19 cellular contexts compared by ENCODE assay signal in the genomic region with DNA sequence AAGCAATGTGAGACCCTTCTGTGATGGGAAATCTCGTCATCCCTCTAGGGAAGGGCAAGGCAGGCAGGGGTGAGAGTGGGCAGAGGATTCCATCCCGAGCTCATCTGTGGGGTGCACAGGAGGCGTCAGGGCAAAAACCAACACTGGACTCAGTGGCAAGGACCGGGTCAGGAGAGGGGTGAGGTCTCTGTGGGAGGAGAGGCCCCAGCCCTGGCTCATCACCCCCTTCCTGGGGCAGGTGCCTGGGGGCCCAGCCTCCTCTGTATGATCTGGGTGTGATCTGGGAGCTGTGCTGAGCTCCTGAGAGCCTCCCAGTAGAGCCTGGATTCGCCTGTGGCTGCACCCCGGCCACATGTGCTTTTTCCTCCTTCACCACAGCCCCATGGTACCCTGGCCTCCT. TPM values are rescaled to one million over a fixed set of nuclear protein-coding genes. Genes with fewer than 3 reads are reported as not detected.
DNase-seq lines count a peak whose midpoint lies in the region; ATAC-seq, FAIRE-seq and TF ChIP-seq lines count a peak whose summit lies in the region.
"Had no signal": no experiment of that assay in that cellular context is flagged by ENCODE, and none has a peak within 500 bp of the region (broad histone marks: within the 10 kb centered on the region; RNA-seq: fewer than 3 reads in every experiment).

No MANE protein-coding gene starts in this region.

- H3K79me2 ChIP-seq in H1 (ENCODE audit: control insufficient read depth in 1 of 2, insufficient read depth in 2 of 2, low read length in 2 of 2): no peaks in the 10 kb centered on the region
- no peaks in the 10 kb centered on the region for H3K79me2 ChIP-seq in neural progenitor cell (ENCODE audit: low read depth)

- H3K4me3 Mint-ChIP-seq in stimulated activated naive CD8-positive, alpha-beta T cell treated with anti-CD3 and anti-CD28 coated beads, Interleukin-15, amount 100 ng/mL, for 72 hours: no peak overlapping the region
- H3K4me3 Mint-ChIP-seq in neural progenitor cell: no peak overlapping the region

- H4K5ac ChIP-seq in H1 (ENCODE audit: insufficient read length, low read depth, low read length): no peak overlapping the region

- H4K20me1 ChIP-seq in H1 (replicated peaks in 1 of 2; ENCODE audit: control insufficient read depth in 1 of 2, insufficient read depth in 2 of 2, low read length in 2 of 2) (no peaks in the 10 kb centered on the region), neural progenitor cell (ENCODE audit: low read depth) (no peaks in the 10 kb centered on the region)

- H3K9me3 ChIP-seq in H1 (ENCODE audit: insufficient read depth in 2 of 2, low read depth in 1 of 2, low read length in 1 of 2) (no peaks in the 10 kb centered on the region), neural progenitor cell (ENCODE audit: low read depth) (no peaks in the 10 kb centered on the region), upper lobe of left lung (no peaks in the 10 kb centered on the region)

- H3K27me3 ChIP-seq in H1 (replicated peaks in 1 of 4; ENCODE audit: control insufficient read depth in 3 of 4, extremely low read depth in 1 of 4, insufficient read depth in 3 of 4, low read length in 3 of 4) (no peaks in the 10 kb centered on the region; a peak in 1 of 7 replicates), neural progenitor cell (no peaks in the 10 kb centered on the region), upper lobe of left lung (no peaks in the 10 kb centered on the region)

- H3K36me3 ChIP-seq in H1 (ENCODE audit: control insufficient read depth in 2 of 4, insufficient read depth in 4 of 4, low read length in 3 of 4): no peaks in the 10 kb centered on the region
- H3K36me3 ChIP-seq in neural progenitor cell: no peaks in the 10 kb centered on the region
- no peaks in the 10 kb centered on the region for H3K36me3 ChIP-seq in upper lobe of left lung

- H3K4ac ChIP-seq in H1 (replicated peaks; ENCODE audit: insufficient read length, low read depth, low read length): no peak overlapping the region

- H3K4me3 ChIP-seq in H1 (ENCODE audit: extremely low read depth in 1 of 4, insufficient read depth in 2 of 4, low read depth in 3 of 4, low read length in 4 of 4) (no peak overlapping the region), neural progenitor cell (no peak overlapping the region), upper lobe of left lung (no peak overlapping the region)
- H3K4me3 ChIP-seq: K562 had no signal

- H3K56ac ChIP-seq in H1 (replicated peaks; ENCODE audit: insufficient read length, low read depth, low read length): no peak overlapping the region

- no peak for TF ChIP-seq POLR2A in H1 (IDR thresholded peaks at IDR 0.05; ENCODE audit: control extremely low read depth in 1 of 2, low read depth in 2 of 2, low read length in 2 of 2)
- TF ChIP-seq POLR2A in upper lobe of left lung (IDR thresholded peaks at IDR 0.05): no peak

- H4K8ac ChIP-seq in H1 (ENCODE audit: extremely low read depth, insufficient read depth, low read length): no peak overlapping the region; the same call in 1 of the 2 replicates

- H3K18ac ChIP-seq in H1 (ENCODE audit: extremely low read depth, low read length): peak overlapping the region; percentile 72; the same call in 1 of the 2 replicates

- POLR2A ChIA-PET in H1 (lab: Charles Lee; ENCODE audit: partially characterized antibody): interaction anchor here (0.6 kb wide), 1 partner anchor 61 kb away, joined by 3 read pairs; no protein-coding TSS in a partner anchor

- H3K36me3 Mint-ChIP-seq in neural progenitor cell: no peaks in the 10 kb centered on the region
- H3K36me3 Mint-ChIP-seq: CD4-positive, alpha-beta memory T cell had no signal

- H2BK15ac ChIP-seq in H1 (ENCODE audit: low read length): peak overlapping the region; percentile 46; the same call in 1 of the 2 replicates

- H2AK5ac ChIP-seq in H1 (ENCODE audit: low read depth, low read length): no peak overlapping the region

- DNase-seq in stimulated activated naive CD8-positive, alpha-beta T cell treated with anti-CD3 and anti-CD28 coated beads, Interleukin-15, amount 100 ng/mL, for 72 hours: no peak
- DNase-seq in stimulated activated naive CD8-positive, alpha-beta T cell treated with anti-CD3 and anti-CD28 coated beads, Interleukin-15, Interleukin-2, amounts not matched to agents 100 U/mL and 50 U/mL, for 24 hours: no peak
- no peak for DNase-seq in H1 (ENCODE audit: low read depth in 1 of 2, low spot score in 2 of 2)
- DNase-seq in neural progenitor cell (ENCODE audit: low spot score): no peak
- peak; percentile 23 for DNase-seq in ureter (ENCODE audit: low spot score)
- DNase-seq in upper lobe of left lung: no peak
- DNase-seq: CD4-positive, alpha-beta memory T cell; DMS153; DMS79 treated with DMSO at 0.1 percent for 48 hours; EL; GOT3; HCEC 1CT had no signal

- no peaks in the 10 kb centered on the region for H3K27me3 Mint-ChIP-seq in stimulated activated naive CD8-positive, alpha-beta T cell treated with anti-CD3 and anti-CD28 coated beads, Interleukin-15, amount 100 ng/mL, for 72 hours
- H3K27me3 Mint-ChIP-seq in neural progenitor cell (ENCODE audit: insufficient read depth, low read depth): peaks cover 3% of the 10 kb centered on the region

- TF ChIP-seq RAD21 in H1 (IDR thresholded peaks at IDR 0.05 in 1 of 2, conservative IDR thresholded peaks at IDR 0.05 in 1 of 2; ENCODE audit: low read depth in 2 of 2, low read length in 2 of 2): no peak

- H3K23ac ChIP-seq in H1 (ENCODE audit: insufficient read length): no peak overlapping the region

- no peak overlapping the region for H3K27ac Mint-ChIP-seq in stimulated activated naive CD8-positive, alpha-beta T cell treated with anti-CD3 and anti-CD28 coated beads, Interleukin-15, amount 100 ng/mL, for 72 hours
- no peak overlapping the region for H3K27ac Mint-ChIP-seq in neural progenitor cell
- H3K27ac Mint-ChIP-seq: CD4-positive, alpha-beta memory T cell had no signal

- H3K9ac ChIP-seq in H1 (replicated peaks in 1 of 4; ENCODE audit: extremely low read depth in 1 of 4, low read depth in 3 of 4, low read length in 3 of 4) (no peak overlapping the region), neural progenitor cell (no peak overlapping the region)

- H3K14ac ChIP-seq in H1 (ENCODE audit: insufficient read length): no peak overlapping the region

- no peak overlapping the region for H3K4me2 ChIP-seq in H1 (ENCODE audit: insufficient read depth in 1 of 2, low read depth in 2 of 2, low read length in 2 of 2)
- no peak overlapping the region for H3K4me2 ChIP-seq in neural progenitor cell

- no peak overlapping the region for H4K91ac ChIP-seq in H1 (replicated peaks; ENCODE audit: insufficient read length, low read length)

- H2BK12ac ChIP-seq in H1 (ENCODE audit: low read depth, low read length): peak overlapping the region; percentile 35; the same call in 1 of the 2 replicates

- TF ChIP-seq EP300 in H1 (IDR thresholded peaks at IDR 0.05; ENCODE audit: borderline replicate concordance in 1 of 2, low read depth in 2 of 2, low read length in 2 of 2): no peak
- TF ChIP-seq EP300 in upper lobe of left lung (IDR thresholded peaks at IDR 0.05): no peak

- H3K4me1 Mint-ChIP-seq in stimulated activated naive CD8-positive, alpha-beta T cell treated with anti-CD3 and anti-CD28 coated beads, Interleukin-15, amount 100 ng/mL, for 72 hours: no peaks in the 10 kb centered on the region
- H3K4me1 Mint-ChIP-seq in neural progenitor cell: peaks cover 7% of the 10 kb centered on the region
- H3K4me1 Mint-ChIP-seq: CD4-positive, alpha-beta memory T cell had no signal

- H3F3A ChIP-seq in neural progenitor cell (ENCODE audit: low read depth): no peaks in the 10 kb centered on the region

- no peaks in the 10 kb centered on the region for H3K9me3 Mint-ChIP-seq in stimulated activated naive CD8-positive, alpha-beta T cell treated with anti-CD3 and anti-CD28 coated beads, Interleukin-15, amount 100 ng/mL, for 72 hours
- H3K9me3 Mint-ChIP-seq in neural progenitor cell: no peaks in the 10 kb centered on the region

- CTCF ChIA-PET in H1 (lab: Charles Lee; ENCODE audit: partially characterized antibody): interaction anchor here (0.6 to 4.1 kb wide), 30 partner anchors 9 to 770 kb away, joined by 3 to 30 read pairs (median 4); partner anchors contain the start of gene CTSL

- H3K23me2 ChIP-seq in H1 (ENCODE audit: low read depth, low read length): no peaks in the 10 kb centered on the region

- WGBS in H1 (ENCODE audit: extremely low coverage in 1 of 2, insufficient coverage in 1 of 2, insufficient read length in 1 of 2, insufficient replicate concordance in 2 of 2, low coverage in 1 of 2, low lambda C conversion rate in 2 of 2, missing lambda C conversion rate in 1 of 2), 2 experiments: 89% methylated on average over 6 of the region's 6 CpGs; no CpG with 5 or more reads in 1 of the 2 experiments
- 90 to 91% methylated on average over 6 of the region's 6 CpGs for WGBS in upper lobe of left lung, 2 donors

- H3K79me1 ChIP-seq in H1 (ENCODE audit: low read depth, low read length): no peaks in the 10 kb centered on the region

- no peak overlapping the region for H2BK120ac ChIP-seq in H1 (replicated peaks; ENCODE audit: low read depth, low read length)

- no peak for FAIRE-seq in H1 (lab: Jason Lieb, UNC)
- FAIRE-seq: G401.6, GM12891, GM19239, K562 had no signal

- H2AFZ ChIP-seq in H1 (ENCODE audit: low read length) (no peak overlapping the region), neural progenitor cell (replicated peaks) (peak overlapping the region; percentile 34)

- TF ChIP-seq CTCF in H1 (IDR thresholded peaks at IDR 0.05; ENCODE audit: control extremely low read depth in 1 of 3, insufficient read depth in 1 of 3, low read depth in 1 of 3, low read length in 3 of 3) (no peak), neural progenitor cell (IDR thresholded peaks at IDR 0.05) (no peak), upper lobe of left lung (IDR thresholded peaks at IDR 0.05) (no peak)

- ATAC-seq in stimulated activated naive CD8-positive, alpha-beta T cell treated with anti-CD3 and anti-CD28 coated beads, Interleukin-15, amount 100 ng/mL, for 72 hours: peak; percentile 8
- no peak for ATAC-seq in stimulated activated naive CD8-positive, alpha-beta T cell treated with anti-CD3 and anti-CD28 coated beads, Interleukin-15, Interleukin-2, amounts not matched to agents 100 U/mL and 50 U/mL, for 24 hours
- ATAC-seq in GM18498 (IDR thresholded peaks at IDR 0.05; ENCODE audit: unreplicated experiment) (no peak), upper lobe of left lung (ENCODE audit: low FRiP score in 2 of 2) (no peak), GM18519 (IDR thresholded peaks at IDR 0.05; ENCODE audit: low FRiP score, unreplicated experiment) (no peak)

- peaks cover 0 to 12% (median 1%) of the 10 kb centered on the region in 4 experiments; a peak in 5 of 7 replicates for H3K4me1 ChIP-seq in H1 (replicated peaks in 1 of 4; ENCODE audit: control insufficient read depth in 3 of 4, insufficient read depth in 4 of 4, low read length in 3 of 4)
- peaks cover 9% of the 10 kb centered on the region for H3K4me1 ChIP-seq in neural progenitor cell
- no peaks in the 10 kb centered on the region for H3K4me1 ChIP-seq in upper lobe of left lung

- H3K27ac ChIP-seq in H1 (ENCODE audit: low read depth, low read length) (no peak overlapping the region), neural progenitor cell (no peak overlapping the region), upper lobe of left lung (no peak overlapping the region)
- H3K27ac ChIP-seq: C4-2B had no signal

- H2BK20ac ChIP-seq in H1 (ENCODE audit: low read length): 0 out of 2 replicates have a peak overlapping the region, but pooled peaks have one; percentile 18

- H2BK5ac ChIP-seq in H1 (ENCODE audit: low read depth, low read length): no peak overlapping the region

RNA-seq across cellular contexts. Expression of gene SPATA31E1, which starts 0.6 kb away (rescaled TPM):
- total RNA-seq in H1 (2021; fragmentation: NEBNext Ultra II Directional; extraction: Animal tissue kit (Norgen Biotek cat#: 25700)): 0.09 TPM in 1 of 2 replicates, not detected in the other
- polyA plus RNA-seq in H1 (2011; rRNA removed): 0.05 and 0.09 TPM in 2 replicates
- polyA plus RNA-seq in H1 (2011; cell fraction: cytosol; rRNA removed): 0.08 TPM
- polyA plus RNA-seq in H1 (2011; cell fraction: nucleus; rRNA removed): 0.24 TPM
- 0.08 to 0.14 TPM (median 0.08 TPM) in 3 of 4 replicates, not detected in the other for polyA plus RNA-seq in H1 (2012, experiment 1 of 2)
- 0.04 TPM for polyA plus RNA-seq in H1 (2012, experiment 2 of 2)
- 0.08 TPM for polyA plus RNA-seq in H1 (2013, experiment 1 of 2)
- polyA plus RNA-seq in H1 (2013, experiment 2 of 2): 0.06 TPM
- 0.22 and 0.32 TPM in 2 replicates for polyA minus RNA-seq in H1 (2011; rRNA and poly(A)+ RNA removed)
- not detected for polyA minus RNA-seq in H1 (2011; cell fraction: cytosol; rRNA and poly(A)+ RNA removed)
- polyA minus RNA-seq in H1 (2011; cell fraction: nucleus; rRNA and poly(A)+ RNA removed): 0.60 TPM
- total RNA-seq in neural progenitor cell (ENCODE audit: low replicate concordance) (not detected in 2 replicates), ureter (not detected), upper lobe of left lung (not detected)
- total RNA-seq: CD4-positive, alpha-beta memory T cell; K562 had no signal
- polyA plus RNA-seq: CD4-positive, alpha-beta memory T cell; K562 had no signal

RNA-seq across cellular contexts. Expression of gene SPATA31C1, which starts 34.5 kb away (rescaled TPM):
- total RNA-seq in H1 (2021; fragmentation: NEBNext Ultra II Directional; extraction: Animal tissue kit (Norgen Biotek cat#: 25700)): 0.11 TPM in 1 of 2 replicates, not detected in the other
- 0.15 and 0.19 TPM in 2 replicates for polyA plus RNA-seq in H1 (2011; rRNA removed)
- 0.16 TPM for polyA plus RNA-seq in H1 (2011; cell fraction: cytosol; rRNA removed)
- 0.24 TPM for polyA plus RNA-seq in H1 (2011; cell fraction: nucleus; rRNA removed)
- polyA plus RNA-seq in H1 (2012, experiment 1 of 2): 0.17 to 0.35 TPM (median 0.26 TPM) in 4 replicates
- polyA plus RNA-seq in H1 (2012, experiment 2 of 2): 0.16 TPM
- polyA plus RNA-seq in H1 (2013, experiment 1 of 2): 0.10 TPM
- 0.13 TPM for polyA plus RNA-seq in H1 (2013, experiment 2 of 2)
- 0.17 and 0.28 TPM in 2 replicates for polyA minus RNA-seq in H1 (2011; rRNA and poly(A)+ RNA removed)
- polyA minus RNA-seq in H1 (2011; cell fraction: cytosol; rRNA and poly(A)+ RNA removed): 0.29 TPM
- polyA minus RNA-seq in H1 (2011; cell fraction: nucleus; rRNA and poly(A)+ RNA removed): 0.40 TPM
- total RNA-seq in neural progenitor cell (ENCODE audit: low replicate concordance): not detected in 2 replicates
- total RNA-seq in ureter: not detected
- not detected for total RNA-seq in upper lobe of left lung
- total RNA-seq: CD4-positive, alpha-beta memory T cell had no signal
- polyA plus RNA-seq: CD4-positive, alpha-beta memory T cell had no signal
